21 cellular contexts compared by ENCODE assay signal in the genomic region with DNA sequence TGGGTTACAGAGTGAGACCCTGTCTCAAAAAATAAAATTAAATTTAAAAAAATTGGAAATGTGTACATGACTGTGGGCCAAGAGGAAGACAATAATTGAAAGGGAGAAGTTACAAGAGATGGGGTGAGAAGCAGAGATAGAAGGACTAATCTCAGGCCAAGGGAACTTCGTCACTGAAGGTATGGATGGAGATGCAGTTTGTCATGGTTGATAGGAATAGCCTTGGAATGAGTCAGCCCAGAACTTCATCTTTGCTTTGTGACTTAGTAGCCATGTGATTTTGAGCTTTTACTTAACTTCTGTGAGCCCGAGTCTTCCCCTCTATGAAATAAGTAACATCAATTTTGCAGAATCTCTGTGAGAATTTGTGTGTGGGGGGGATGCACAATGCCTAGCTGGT. TPM values are rescaled to one million over a fixed set of nuclear protein-coding genes. Genes with fewer than 3 reads are reported as not detected.
DNase-seq lines count a peak whose midpoint lies in the region; FAIRE-seq and TF ChIP-seq lines count a peak whose summit lies in the region.
"Had no signal": no experiment of that assay in that cellular context is flagged by ENCODE, and none has a peak within 500 bp of the region (broad histone marks: within the 10 kb centered on the region; RNA-seq: fewer than 3 reads in every experiment).

No MANE protein-coding gene starts in this region.

- H3K4me1 Mint-ChIP-seq in astrocyte (ENCODE audit: low read depth, unreplicated experiment) = peaks cover 3% of the 10 kb centered on the region
- H3K4me1 Mint-ChIP-seq: T-helper 17 cell had no signal

- TF ChIP-seq CTCF in astrocyte (IDR thresholded peaks at IDR 0.05; ENCODE audit: insufficient read depth, low read depth, low read length) = no peak

- no peaks in the 10 kb centered on the region for H3K9me3 ChIP-seq in GM23248 (ENCODE audit: low read depth)
- no peaks in the 10 kb centered on the region for H3K9me3 ChIP-seq in astrocyte (ENCODE audit: insufficient read depth, low read depth, low read length)
- H3K9me3 ChIP-seq: BE2C, MG63 had no signal

- no peaks in the 10 kb centered on the region for H4K20me1 ChIP-seq in GM23248 (ENCODE audit: insufficient read depth)
- H4K20me1 ChIP-seq in astrocyte (ENCODE audit: insufficient read depth, low read length) = no peaks in the 10 kb centered on the region

- H3K9me3 Mint-ChIP-seq in astrocyte (ENCODE audit: unreplicated experiment) = no peaks in the 10 kb centered on the region

- 37 to 63% methylated on average over 2 of the region's 2 CpGs for WGBS in GM23248 (ENCODE audit: low coverage in 1 of 2, low lambda C conversion rate in 2 of 2, missing lambda C conversion rate in 2 of 2), 2 experiments

- H2AFZ ChIP-seq in GM23248 = no peak overlapping the region
- no peak overlapping the region for H2AFZ ChIP-seq in astrocyte (ENCODE audit: low read depth, low read length)

- H3K36me3 Mint-ChIP-seq in astrocyte (ENCODE audit: low read depth, unreplicated experiment) = no peaks in the 10 kb centered on the region

- no peak overlapping the region for H3K27ac Mint-ChIP-seq in astrocyte (ENCODE audit: unreplicated experiment)
- H3K27ac Mint-ChIP-seq: T-helper 17 cell had no signal

- DNase-seq in GM23248 (peak; percentile 69), RCC 7860 (ENCODE audit: low spot score) (peak; percentile 45), astrocyte (ENCODE audit: low read depth) (peak; percentile 20), GDM1 (lab: John Stamatoyannopoulos, UW) (no peak), H4 (ENCODE audit: low spot score) (no peak), HCEC 1CT (no peak)
- no peak for DNase-seq in activated CD4-positive, alpha-beta T cell treated with anti-CD3 and anti-CD28 coated beads for 4 hours
- DNase-seq: BE2C, Calu3, DMS79 treated with DMSO at 0.1 percent for 48 hours, GOT3, KBM-7, MG63, NCI-H1105 treated with DMSO at 0.1 percent for 48 hours, NCI-H2029, NCI-H446 treated with DMSO at 0.1 percent for 48 hours, NCI-H526, SIG-M5, T-helper 17 cell had no signal

- H3K27me3 Mint-ChIP-seq in astrocyte (ENCODE audit: low read depth, unreplicated experiment) = peaks cover 18% of the 10 kb centered on the region

- H3K27ac ChIP-seq in GM23248 (no peak overlapping the region), astrocyte (ENCODE audit: low read depth, low read length) (no peak overlapping the region)
- H3K27ac ChIP-seq: SK-N-MC had no signal

- H3K79me2 ChIP-seq in GM23248 (ENCODE audit: insufficient read depth) (no peaks in the 10 kb centered on the region), astrocyte (ENCODE audit: insufficient read depth, low read length) (no peaks in the 10 kb centered on the region)

- H3K4me3 ChIP-seq in GM23248 = no peak overlapping the region
- H3K4me3 ChIP-seq in astrocyte (ENCODE audit: insufficient read depth, low read depth, low read length) = no peak overlapping the region
- H3K4me3 ChIP-seq: MG63, SK-N-MC had no signal

- no peak overlapping the region for H3K4me3 Mint-ChIP-seq in astrocyte (ENCODE audit: unreplicated experiment)
- H3K4me3 Mint-ChIP-seq: T-helper 17 cell had no signal

- H3K9me2 ChIP-seq in GM23248 (ENCODE audit: insufficient read depth) = no peaks in the 10 kb centered on the region

- no peak for FAIRE-seq in RCC 7860 (lab: Jason Lieb, UNC)
- FAIRE-seq in astrocyte (lab: Jason Lieb, UNC) = peak; percentile 9
- FAIRE-seq: HTR-8/SVneo had no signal

- H3K4me2 ChIP-seq in GM23248 (ENCODE audit: unreplicated experiment) = no peak overlapping the region
- no peak overlapping the region for H3K4me2 ChIP-seq in astrocyte (ENCODE audit: low read length)

- H3K36me3 ChIP-seq in GM23248 (ENCODE audit: low read depth) = no peaks in the 10 kb centered on the region
- H3K36me3 ChIP-seq in astrocyte (ENCODE audit: insufficient read depth, low read length) = no peaks in the 10 kb centered on the region
- H3K36me3 ChIP-seq: BE2C, MG63 had no signal

- no peaks in the 10 kb centered on the region for H3F3A ChIP-seq in GM23248 (ENCODE audit: insufficient read depth)

- peaks cover under 1% of the 10 kb centered on the region; the same call in 1 of the 2 replicates for H3K4me1 ChIP-seq in GM23248 (ENCODE audit: insufficient read depth)
- peaks cover 3% of the 10 kb centered on the region for H3K4me1 ChIP-seq in astrocyte (ENCODE audit: insufficient read depth, low read length)

- H3K27me3 ChIP-seq in GM23248 (replicated peaks; ENCODE audit: insufficient read depth) = no peaks in the 10 kb centered on the region
- no peaks in the 10 kb centered on the region for H3K27me3 ChIP-seq in astrocyte (ENCODE audit: insufficient read depth, low read length)

- no peak overlapping the region for H3K9ac ChIP-seq in GM23248
- no peak overlapping the region for H3K9ac ChIP-seq in astrocyte (ENCODE audit: low read length)

- in situ Hi-C loops in GM23248 (cut with MboI) = no loop called here

RNA-seq across cellular contexts. Expression of gene PODXL, which starts 6.5 kb away (rescaled TPM):
- total RNA-seq in GM23248 (2014; rRNA removed; shearing (Covaris generic)) = 42.7 and 50.1 TPM in 2 replicates
- 32.8 and 33.6 TPM in 2 replicates for polyA plus RNA-seq in GM23248 (2016; fragmentation: Nextera tagmentation; extraction: Ambion mirVana)
- total RNA-seq in astrocyte = 29.9 and 47.1 TPM in 2 replicates
- total RNA-seq in H4 (2014; rRNA removed; shearing (Covaris generic)) = 3.5 and 4.0 TPM in 2 replicates

Comparison
In these comparisons a context has a peak if more than half of its experiments do, and no peak if none do; other contexts are left out.
1. DNase-seq: peak in GM23248 (single experiment), RCC 7860 (single experiment) and astrocyte (single experiment); none in GDM1 (single experiment), H4 (single experiment), activated CD4-positive, alpha-beta T cell treated with anti-CD3 and anti-CD28 coated beads for 4 hours (0 of 2) and HCEC 1CT (single experiment).